Comparison of ENCODE assay signal across 12 cellular contexts in the genomic region with DNA sequence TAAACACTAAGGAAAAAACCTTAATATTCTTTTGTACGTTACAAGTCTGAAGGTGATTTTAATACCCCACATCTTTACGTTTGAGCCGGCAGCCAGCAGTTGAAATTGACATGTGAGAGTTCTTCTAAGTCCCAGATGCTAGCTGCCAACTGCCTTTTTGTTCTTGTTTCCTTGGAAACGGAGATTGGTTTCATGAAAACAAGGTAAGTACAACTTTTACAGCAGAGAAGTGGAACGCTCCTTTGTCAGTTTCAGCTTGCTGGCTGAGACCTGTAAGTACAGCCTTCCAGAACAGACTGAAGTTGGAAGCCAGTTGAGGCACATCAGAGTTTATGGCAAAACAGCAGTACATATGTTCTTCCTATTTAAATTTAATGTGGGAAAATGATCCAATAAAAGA.
A peak's percentile ranks its signal among the peaks of the same experiment; 100 is the strongest.
DNase-seq lines count a peak whose midpoint lies in the region; ATAC-seq and TF ChIP-seq lines count a peak whose summit lies in the region.
"Had no signal": no experiment of that assay in that cellular context is flagged by ENCODE, and none has a peak within 500 bp of the region (broad histone marks: within the 10 kb centered on the region; RNA-seq: fewer than 3 reads in every experiment).

No MANE protein-coding gene starts in this region.

- no peak for TF ChIP-seq CTCF in NB4 (IDR thresholded peaks at IDR 0.05; ENCODE audit: low read depth, low read length)

- H3K4me3 ChIP-seq in NB4 (ENCODE audit: low read depth, low read length) (no peak overlapping the region), adipocyte (ENCODE audit: low read length) (peak overlapping the region; percentile 29)
- H3K4me3 ChIP-seq: prostate gland had no signal

- ATAC-seq in HG02970 (IDR thresholded peaks at IDR 0.05; ENCODE audit: low FRiP score, unreplicated experiment), result no peak
- ATAC-seq: left ventricle myocardium superior had no signal

- H3K9me3 ChIP-seq in adipocyte (ENCODE audit: control insufficient read depth, low read length), result no peaks in the 10 kb centered on the region
- H3K9me3 ChIP-seq: prostate gland had no signal

- H3K9ac ChIP-seq in adipocyte (ENCODE audit: low read length), result peak overlapping the region; percentile 25

- H3K4me1 ChIP-seq in adipocyte (ENCODE audit: control insufficient read depth, insufficient read depth, low read length), result peaks cover 11% of the 10 kb centered on the region
- H3K4me1 ChIP-seq: prostate gland had no signal

- no peaks in the 10 kb centered on the region for H3K36me3 ChIP-seq in adipocyte (ENCODE audit: control insufficient read depth, insufficient read depth, low read length, severe bottlenecking)
- H3K36me3 ChIP-seq: prostate gland had no signal

- peak; percentile 16 for DNase-seq in Ammon's horn (ENCODE audit: low spot score)
- DNase-seq in NB4 (ENCODE audit: low read depth), result peak; percentile 1
- DNase-seq in adipocyte (ENCODE audit: low read depth), result peak; percentile 13
- peak; percentile 24 for DNase-seq in iPS-NIHi11 (ENCODE audit: low spot score)
- no peak for DNase-seq in activated CD4-positive, alpha-beta T cell treated with anti-CD3 and anti-CD28 coated beads, Interleukin-2, amount 50 U/mL, for 48 hours
- no peak for DNase-seq in RKO (ENCODE audit: low spot score)
- no peak for DNase-seq in OCI-M2 (lab: John Stamatoyannopoulos, UW; ENCODE audit: unreplicated experiment)
- DNase-seq: activated CD4-positive, alpha-beta memory T cell treated with anti-CD3 and anti-CD28 coated beads for 36 hours; left ventricle myocardium superior; NCI-H510A had no signal

- TF ChIP-seq POLR2A in NB4 (IDR thresholded peaks at IDR 0.05; ENCODE audit: extremely low read depth, insufficient read length), result no peak

- no peaks in the 10 kb centered on the region for H3K27me3 ChIP-seq in adipocyte (replicated peaks; ENCODE audit: control insufficient read depth, insufficient read depth, low read length)

Comparison
In these comparisons a context has a peak if more than half of its experiments do, and no peak if none do; other contexts are left out.
1. DNase-seq: peak in Ammon's horn (single experiment), NB4 (single experiment), adipocyte (single experiment) and iPS-NIHi11 (single experiment); none in activated CD4-positive, alpha-beta T cell treated with anti-CD3 and anti-CD28 coated beads, Interleukin-2, amount 50 U/mL, for 48 hours (0 of 2), RKO (single experiment) and OCI-M2 (single experiment).